8 cellular contexts compared by ENCODE assay signal in the genomic region with DNA sequence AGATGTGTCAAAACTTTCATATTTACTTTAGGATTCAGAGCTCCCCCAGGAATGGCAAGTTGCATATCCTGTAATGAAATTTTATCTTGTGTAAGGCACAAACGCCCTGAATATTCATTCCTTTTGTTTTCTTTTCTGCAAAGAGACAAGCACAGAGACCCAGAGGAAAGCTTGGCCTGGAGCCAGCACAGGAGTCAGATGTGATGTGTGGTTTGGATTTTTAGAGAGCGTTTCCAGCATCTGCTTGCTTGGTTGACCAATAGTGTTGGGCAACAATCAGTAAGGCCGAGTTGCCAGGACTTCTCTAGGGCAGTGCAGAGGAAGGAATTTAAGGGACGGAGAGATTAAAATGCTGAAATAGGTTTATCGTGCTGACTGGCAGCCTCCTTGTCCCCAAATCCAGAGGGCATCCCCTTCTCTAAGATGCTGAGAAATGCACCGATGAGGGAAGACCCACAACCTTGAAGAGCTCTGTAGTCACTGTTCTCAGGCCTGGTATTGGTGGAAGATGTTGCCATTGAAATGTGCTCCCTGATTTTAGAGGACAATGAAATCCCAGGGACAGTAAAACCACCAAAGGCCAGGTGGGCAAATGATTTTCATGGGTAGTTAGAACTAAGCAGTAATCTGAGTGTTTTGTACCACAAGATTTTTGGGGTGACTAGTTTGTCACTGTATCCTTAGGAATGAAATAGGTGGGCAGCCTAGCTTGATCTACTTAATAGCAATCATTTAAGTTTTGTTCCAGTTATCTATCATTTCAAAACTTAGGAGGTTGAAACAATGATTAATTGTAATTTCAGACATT. TPM values are rescaled to one million over a fixed set of nuclear protein-coding genes. Genes with fewer than 3 reads are reported as not detected.
DNase-seq lines count a peak whose midpoint lies in the region; ATAC-seq, FAIRE-seq and TF ChIP-seq lines count a peak whose summit lies in the region.

No MANE protein-coding gene starts in this region.

- H3K27ac ChIP-seq in esophagus muscularis mucosa (replicated peaks in 1 of 4): no peak overlapping the region

- no peak overlapping the region for H3K27ac Mint-ChIP-seq in osteocyte (ENCODE audit: unreplicated experiment)

- no peak for FAIRE-seq in GM12891 (lab: Jason Lieb, UNC)

- H3K4me1 ChIP-seq in esophagus muscularis mucosa: peaks cover 0 to 8% (median 8%) of the 10 kb centered on the region in 4 donors

- H3K9me3 ChIP-seq in esophagus muscularis mucosa: no peaks in the 10 kb centered on the region

- no peaks in the 10 kb centered on the region for H3K36me3 Mint-ChIP-seq in osteocyte (ENCODE audit: unreplicated experiment)

- TF ChIP-seq CTCF in esophagus muscularis mucosa (IDR thresholded peaks at IDR 0.05): no peak
- no peak for TF ChIP-seq CTCF in osteocyte (IDR thresholded peaks at IDR 0.05)

- H3K27me3 ChIP-seq in esophagus muscularis mucosa: no peaks in the 10 kb centered on the region

- H3K4me3 Mint-ChIP-seq in osteocyte (ENCODE audit: unreplicated experiment): no peak overlapping the region

- 46% methylated on average over 6 of the region's 6 CpGs for WGBS in esophagus muscularis mucosa

- peak; percentile 20 for DNase-seq in ELR (ENCODE audit: low read depth)
- DNase-seq in NCI-H2196 (lab: John Stamatoyannopoulos, UW; ENCODE audit: unreplicated experiment): peak; percentile 75
- peak; percentile 83 for DNase-seq in esophagus muscularis mucosa (ENCODE audit: extremely low spot score)
- DNase-seq in posterior vena cava (ENCODE audit: low spot score): peak; percentile 91
- DNase-seq in cerebellum (ENCODE audit: low spot score): no peak
- no peak for DNase-seq in osteocyte (ENCODE audit: extremely low spot score, unreplicated experiment)
- DNase-seq in GM12891 (ENCODE audit: insufficient read length, low spot score): no peak

- TF ChIP-seq POLR2A in esophagus muscularis mucosa (IDR thresholded peaks at IDR 0.05; ENCODE audit: low read depth) (no peak), GM12891 (IDR thresholded peaks at IDR 0.05; ENCODE audit: low read depth, low read length) (no peak)

- intact Hi-C loops in esophagus muscularis mucosa (cut with DNase I): no loop called here
- intact Hi-C loops in posterior vena cava (cut with DNase I): no loop called here

- H3K27me3 Mint-ChIP-seq in osteocyte (ENCODE audit: unreplicated experiment): no peaks in the 10 kb centered on the region

- H3K9me3 Mint-ChIP-seq in osteocyte (ENCODE audit: unreplicated experiment): no peaks in the 10 kb centered on the region

- peaks cover 12% of the 10 kb centered on the region for H3K4me1 Mint-ChIP-seq in osteocyte (ENCODE audit: unreplicated experiment)

- no peak for ATAC-seq in GM21717 (IDR thresholded peaks at IDR 0.05; ENCODE audit: unreplicated experiment)

- H3K36me3 ChIP-seq in esophagus muscularis mucosa: no peaks in the 10 kb centered on the region

- H3K4me3 ChIP-seq in esophagus muscularis mucosa: no peak overlapping the region

- TF ChIP-seq EP300 in esophagus muscularis mucosa (IDR thresholded peaks at IDR 0.05): no peak

TF ChIP-seq in GM12891, 5 proteins besides CTCF, POLR2A, EP300 and RAD21:
- no peak for TF ChIP-seq TAF1 (IDR thresholded peaks at IDR 0.05; ENCODE audit: low read depth, low read length)
- no peak for TF ChIP-seq POLR2AphosphoS5 (IDR thresholded peaks at IDR 0.05; ENCODE audit: low read depth, low read length)
- TF ChIP-seq POU2F2 (IDR thresholded peaks at IDR 0.05; ENCODE audit: low read depth, low read length): no peak
- TF ChIP-seq PAX5 (IDR thresholded peaks at IDR 0.05; ENCODE audit: insufficient read depth, low read length, severe bottlenecking): no peak

RNA-seq across cellular contexts. Expression of a gene that starts 37.9 kb away (rescaled TPM):
- total RNA-seq in esophagus muscularis mucosa: 10 to 100 TPM; 24.1 to 36.0 (median 26.0) TPM
- 10 to 100 TPM; 15.7 to 24.6 TPM for total RNA-seq in posterior vena cava
- 34.0 TPM for total RNA-seq in cerebellum
- total RNA-seq in osteocyte: 2.3 and 2.4 TPM in 2 replicates
- 0.01 TPM for polyA plus RNA-seq in GM12891 (2012; ENCODE audit: low read depth, missing spikeins)

Comparison
In these comparisons a context has a peak if more than half of its experiments do, and no peak if none do; other contexts are left out.
1. DNase-seq: peak in ELR (single experiment), NCI-H2196 (single experiment), esophagus muscularis mucosa (single experiment) and posterior vena cava (single experiment); none in cerebellum (single experiment), osteocyte (single experiment) and GM12891 (single experiment).